Comparison of ENCODE assay signal across 8 cellular contexts in genomic region chr1:226109829-226110248, GRCh38. TPM values are rescaled to one million over a fixed set of nuclear protein-coding genes. Genes with fewer than 3 reads are reported as not detected.
DNase-seq lines count a peak whose midpoint lies in the region; ATAC-seq and TF ChIP-seq lines count a peak whose summit lies in the region.

No MANE protein-coding gene starts in this region.

- peaks cover 8% of the 10 kb centered on the region for H3K27me3 Mint-ChIP-seq in activated CD4-positive, alpha-beta T cell treated with anti-CD3 and anti-CD28 coated beads, Interleukin-2, amount 10 ng/mL, durations not matched to agents 24 days and 14 days

- DNase-seq in AG09319 (ENCODE audit: extremely low read depth, low read depth) (peak; percentile 27), NCI-H510A treated with DMSO at 0.1 percent for 48 hours (lab: John Stamatoyannopoulos, UW) (peak; percentile 75), colonic mucosa (peak; percentile 92), left lobe of liver (ENCODE audit: low spot score) (peak; percentile 88)
- peak; percentile 95 for DNase-seq in activated CD4-positive, alpha-beta T cell treated with anti-CD3 and anti-CD28 coated beads, Interleukin-2, amount 10 ng/mL, durations not matched to agents 24 days and 14 days
- peak; percentile 59 for DNase-seq in stimulated activated CD4-positive, alpha-beta T cell treated with anti-CD3 and anti-CD28 coated beads, Interleukin-2, amount 100 ng/mL, for 4 hours (ENCODE audit: low read depth)

- H3K27me3 ChIP-seq in colonic mucosa = no peaks in the 10 kb centered on the region

- peak overlapping the region; percentile 92 for H3K27ac ChIP-seq in colonic mucosa

- intact Hi-C loops in activated CD4-positive, alpha-beta T cell treated with anti-CD3 and anti-CD28 coated beads, Interleukin-2, amount 10 ng/mL, durations not matched to agents 24 days and 14 days (cut with micrococcal nuclease) = loop anchor here (1.0 to 5.0 kb wide), 5 partner anchors 9 to 333 kb away; partner anchors contain the start of gene SRP9
- intact Hi-C loops in colonic mucosa (cut with DNase I) = no loop called here

- no peaks in the 10 kb centered on the region for H3K36me3 Mint-ChIP-seq in activated CD4-positive, alpha-beta T cell treated with anti-CD3 and anti-CD28 coated beads, Interleukin-2, amount 10 ng/mL, durations not matched to agents 24 days and 14 days (ENCODE audit: low read depth)

- H3K9me3 Mint-ChIP-seq in activated CD4-positive, alpha-beta T cell treated with anti-CD3 and anti-CD28 coated beads, Interleukin-2, amount 10 ng/mL, durations not matched to agents 24 days and 14 days = no peaks in the 10 kb centered on the region

- TF ChIP-seq CTCF in AG09319 (IDR thresholded peaks at IDR 0.05; ENCODE audit: low read depth, low read length) = no peak
- TF ChIP-seq CTCF in colonic mucosa (IDR thresholded peaks at IDR 0.05) = no peak

- peak; percentile 73 for ATAC-seq in GM19023 (IDR thresholded peaks at IDR 0.05; ENCODE audit: unreplicated experiment)
- ATAC-seq in HG03196 (IDR thresholded peaks at IDR 0.05; ENCODE audit: unreplicated experiment) = peak; percentile 69
- ATAC-seq in left lobe of liver = peak; percentile 91

- peaks cover 24% of the 10 kb centered on the region for H3K4me1 Mint-ChIP-seq in activated CD4-positive, alpha-beta T cell treated with anti-CD3 and anti-CD28 coated beads, Interleukin-2, amount 10 ng/mL, durations not matched to agents 24 days and 14 days

- H3K27ac Mint-ChIP-seq in activated CD4-positive, alpha-beta T cell treated with anti-CD3 and anti-CD28 coated beads, Interleukin-2, amount 10 ng/mL, durations not matched to agents 24 days and 14 days = peak overlapping the region; percentile 80

- no peaks in the 10 kb centered on the region for H3K36me3 ChIP-seq in colonic mucosa

- H3K9ac ChIP-seq in colonic mucosa (ENCODE audit: low read depth in 2 of 2, low read length in 2 of 2) = peak overlapping the region; percentile 88

- H3K9me3 ChIP-seq in colonic mucosa = no peaks in the 10 kb centered on the region

- peak overlapping the region; percentile 89 for H3K4me3 Mint-ChIP-seq in activated CD4-positive, alpha-beta T cell treated with anti-CD3 and anti-CD28 coated beads, Interleukin-2, amount 10 ng/mL, durations not matched to agents 24 days and 14 days

- H3K4me3 ChIP-seq in colonic mucosa = peak overlapping the region; percentile 41

- H3K4me1 ChIP-seq in colonic mucosa = peaks cover 8% of the 10 kb centered on the region

RNA-seq across cellular contexts. Expression of gene H3-3A, which starts 47.3 kb away (rescaled TPM):
- 390 and 391 TPM in 2 replicates for total RNA-seq in activated CD4-positive, alpha-beta T cell treated with anti-CD3 and anti-CD28 coated beads, Interleukin-2, amount 10 ng/mL, durations not matched to agents 24 days and 14 days
- total RNA-seq in colonic mucosa (100 to 1,000 TPM; 680 to 810 TPM), left lobe of liver (129 TPM)

Comparison
In these comparisons a context has a peak if more than half of its experiments do, and no peak if none do; other contexts are left out.
1. Peak in every context shown above with its lines: DNase-seq, ATAC-seq, H3K4me3 ChIP-seq and H3K27ac ChIP-seq.
2. DNase-seq: peak in every context shown above with its lines; median percentile 95 in activated CD4-positive, alpha-beta T cell treated with anti-CD3 and anti-CD28 coated beads, Interleukin-2, amount 10 ng/mL, durations not matched to agents 24 days and 14 days; 92 in colonic mucosa; 88 in left lobe of liver; 75 in NCI-H510A treated with DMSO at 0.1 percent for 48 hours; 59 in stimulated activated CD4-positive, alpha-beta T cell treated with anti-CD3 and anti-CD28 coated beads, Interleukin-2, amount 100 ng/mL, for 4 hours; 27 in AG09319.